19 cellular contexts compared by ENCODE assay signal in genomic region chr12:2513141-2514037, GRCh38.
DNase-seq lines count a peak whose midpoint lies in the region; ATAC-seq and TF ChIP-seq lines count a peak whose summit lies in the region.
"Had no signal": no experiment of that assay in that cellular context is flagged by ENCODE, and none has a peak within 500 bp of the region (broad histone marks: within the 10 kb centered on the region; RNA-seq: fewer than 3 reads in every experiment).

No MANE protein-coding gene starts in this region.

- no peak overlapping the region for H3K9ac ChIP-seq in smooth muscle cell (ENCODE audit: low read depth)
- H3K9ac ChIP-seq: GM23248 had no signal

- H3K27ac Mint-ChIP-seq in activated T-cell treated with anti-CD3 and anti-CD28 coated beads, Interleukin-2, amount 50 U/mL, for 72 hours: no peak overlapping the region
- H3K27ac Mint-ChIP-seq in nephron progenitor cell: peak overlapping the region; percentile 7
- H3K27ac Mint-ChIP-seq: CD4-positive, alpha-beta memory T cell had no signal

- no peaks in the 10 kb centered on the region for H4K20me1 ChIP-seq in smooth muscle cell (ENCODE audit: low read depth)

- no peak for TF ChIP-seq CTCF in nephron progenitor cell (IDR thresholded peaks at IDR 0.05)
- TF ChIP-seq CTCF in thyroid gland (IDR thresholded peaks at IDR 0.05): no peak
- no peak for TF ChIP-seq CTCF in smooth muscle cell (IDR thresholded peaks at IDR 0.05; ENCODE audit: borderline replicate concordance, insufficient read depth, poor library complexity, severe bottlenecking)

- H3K9me3 ChIP-seq in thyroid gland: no peaks in the 10 kb centered on the region
- no peaks in the 10 kb centered on the region for H3K9me3 ChIP-seq in smooth muscle cell (replicated peaks; ENCODE audit: low read depth)
- H3K9me3 ChIP-seq: A549 had no signal

- no peaks in the 10 kb centered on the region for H3K79me2 ChIP-seq in smooth muscle cell (ENCODE audit: low read depth)

- DNase-seq in activated T-cell treated with anti-CD3 and anti-CD28 coated beads, Interleukin-2, amount 50 U/mL, for 72 hours: no peak
- DNase-seq in activated T-cell treated with anti-CD3 and anti-CD28 coated beads, Interleukin-2, amount 50 U/mL, for 1 hour: no peak
- no peak for DNase-seq in nephron progenitor cell
- DNase-seq in thyroid gland: peak; percentile 86
- DNase-seq in smooth muscle cell (lab: John Stamatoyannopoulos, UW; ENCODE audit: unreplicated experiment): no peak
- DNase-seq in Ammon's horn (ENCODE audit: low spot score): no peak
- DNase-seq: 8988T; ACHN; AML-193; C1 segment of cervical spinal cord; Calu3; CD4-positive, alpha-beta memory T cell; COR-L47; DMS53; DND-41; GM23248; H7; HCEC 1CT had no signal

- H3K4me1 Mint-ChIP-seq in activated T-cell treated with anti-CD3 and anti-CD28 coated beads, Interleukin-2, amount 50 U/mL, for 72 hours (ENCODE audit: low read depth): peaks cover 8% of the 10 kb centered on the region
- peaks cover 25% of the 10 kb centered on the region for H3K4me1 Mint-ChIP-seq in nephron progenitor cell
- H3K4me1 Mint-ChIP-seq: CD4-positive, alpha-beta memory T cell had no signal

- no peaks in the 10 kb centered on the region for H3F3A ChIP-seq in smooth muscle cell (ENCODE audit: low read depth)

- intact Hi-C loops in thyroid gland (cut with DNase I): no loop called here

- peak; percentile 64 to 67 for ATAC-seq in activated T-cell treated with anti-CD3 and anti-CD28 coated beads, Interleukin-2, amount 50 U/mL, for 72 hours (replicated peaks in 1 of 2)
- ATAC-seq: A549 had no signal

- no peak overlapping the region for H2AFZ ChIP-seq in smooth muscle cell (ENCODE audit: low read depth)
- H2AFZ ChIP-seq: GM23248 had no signal

- no peaks in the 10 kb centered on the region for H3K36me3 ChIP-seq in thyroid gland
- no peaks in the 10 kb centered on the region for H3K36me3 ChIP-seq in smooth muscle cell (ENCODE audit: low read depth)

- no peaks in the 10 kb centered on the region for H3K27me3 Mint-ChIP-seq in activated T-cell treated with anti-CD3 and anti-CD28 coated beads, Interleukin-2, amount 50 U/mL, for 72 hours (ENCODE audit: low read depth)
- H3K27me3 Mint-ChIP-seq in nephron progenitor cell (ENCODE audit: low read depth, poor library complexity): peaks cover 28% of the 10 kb centered on the region

- WGBS in thyroid gland, 2 donors: 40 to 47% methylated on average over 11 of the region's 11 CpGs
- whole genome bisulfite sequencing in smooth muscle cell (ENCODE audit: low lambda C conversion rate): 94% methylated on average over 11 of the region's 11 CpGs

- no peaks in the 10 kb centered on the region for H3K9me3 Mint-ChIP-seq in activated T-cell treated with anti-CD3 and anti-CD28 coated beads, Interleukin-2, amount 50 U/mL, for 72 hours
- H3K9me3 Mint-ChIP-seq in nephron progenitor cell: no peaks in the 10 kb centered on the region

- no peak overlapping the region for H3K4me2 ChIP-seq in smooth muscle cell
- H3K4me2 ChIP-seq: A549 had no signal

- TF ChIP-seq POLR2A in thyroid gland (IDR thresholded peaks at IDR 0.05): no peak

- no peaks in the 10 kb centered on the region for H3K36me3 Mint-ChIP-seq in activated T-cell treated with anti-CD3 and anti-CD28 coated beads, Interleukin-2, amount 50 U/mL, for 72 hours (ENCODE audit: insufficient read depth in 2 of 2)
- H3K36me3 Mint-ChIP-seq in nephron progenitor cell (ENCODE audit: low read depth): no peaks in the 10 kb centered on the region
- H3K36me3 Mint-ChIP-seq: CD4-positive, alpha-beta memory T cell had no signal

- peak overlapping the region in 1 of 2 donors; percentile 9 for H3K4me3 Mint-ChIP-seq in activated T-cell treated with anti-CD3 and anti-CD28 coated beads, Interleukin-2, amount 50 U/mL, for 72 hours
- no peak overlapping the region for H3K4me3 Mint-ChIP-seq in nephron progenitor cell
- H3K4me3 Mint-ChIP-seq: CD4-positive, alpha-beta memory T cell had no signal

- no peak overlapping the region for H3K4me3 ChIP-seq in thyroid gland (replicated peaks in 1 of 3)
- H3K4me3 ChIP-seq in smooth muscle cell: no peak overlapping the region
- H3K4me3 ChIP-seq: A549, GM23248 had no signal

- peaks cover 27 to 31% of the 10 kb centered on the region in 2 donors for H3K4me1 ChIP-seq in thyroid gland
- H3K4me1 ChIP-seq in smooth muscle cell (ENCODE audit: low read depth): no peaks in the 10 kb centered on the region
- H3K4me1 ChIP-seq: A549 had no signal

- peak overlapping the region; percentile 88 to 97 (median 96) for H3K27ac ChIP-seq in thyroid gland
- H3K27ac ChIP-seq in smooth muscle cell (ENCODE audit: low read depth): no peak overlapping the region
- H3K27ac ChIP-seq: A549, GM23248 had no signal

- H3K27me3 ChIP-seq in thyroid gland (no peaks in the 10 kb centered on the region), smooth muscle cell (ENCODE audit: low read depth) (no peaks in the 10 kb centered on the region)

Comparison
In these comparisons a context has a peak if more than half of its experiments do, and no peak if none do; other contexts are left out.
1. DNase-seq: peak in thyroid gland (2 of 2); none in activated T-cell treated with anti-CD3 and anti-CD28 coated beads, Interleukin-2, amount 50 U/mL, for 72 hours (0 of 2), activated T-cell treated with anti-CD3 and anti-CD28 coated beads, Interleukin-2, amount 50 U/mL, for 1 hour (single experiment), nephron progenitor cell (single experiment), smooth muscle cell (single experiment) and Ammon's horn (single experiment).